Comparison of ENCODE assay signal across 23 cellular contexts in the genomic region with DNA sequence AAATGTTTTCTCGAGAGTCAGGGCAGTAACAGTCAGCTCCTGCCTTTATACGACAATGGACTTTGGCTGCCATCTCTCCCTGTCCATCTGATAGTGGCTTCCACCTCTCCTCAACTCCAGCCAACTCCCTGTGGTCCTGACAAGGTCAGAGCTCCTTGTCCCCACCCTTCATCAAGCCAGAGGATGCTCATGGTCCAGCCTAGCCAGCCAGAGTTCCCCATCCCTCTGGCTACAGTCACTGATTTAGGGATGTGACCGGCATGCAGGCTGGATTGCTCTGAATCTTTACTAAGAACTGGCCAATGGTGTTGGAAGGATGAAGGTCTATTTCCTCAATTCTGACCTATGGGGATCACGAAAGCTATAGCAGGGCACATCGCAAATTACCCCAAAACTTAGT.
"Had no signal": no experiment of that assay in that cellular context is flagged by ENCODE, and none has a peak within 500 bp of the region (broad histone marks: within the 10 kb centered on the region; RNA-seq: fewer than 3 reads in every experiment).

No MANE protein-coding gene starts in this region.

- H3K4me3 Mint-ChIP-seq: IgD-negative memory B cell had no signal

- H3K4me3 ChIP-seq: K562, SJSA1, SK-N-MC had no signal

- H3K4me1 ChIP-seq: SJSA1 had no signal

- H3K36me3 Mint-ChIP-seq: IgD-negative memory B cell had no signal

- H3K27me3 ChIP-seq: SJSA1 had no signal

- H3K36me3 ChIP-seq: SJSA1 had no signal

- H3K27ac ChIP-seq: HL-60, KMS-11, SJSA1, SK-N-MC had no signal

- H3K4me1 Mint-ChIP-seq: IgD-negative memory B cell had no signal

- ATAC-seq: K562 had no signal

- H3K27ac Mint-ChIP-seq: IgD-negative memory B cell had no signal

- H3K27me3 Mint-ChIP-seq: IgD-negative memory B cell had no signal

- DNase-seq: Kasumi-1, MM.1S, NCI-H1092 treated with DMSO at 0.1 percent for 48 hours, NCI-H1436, NCI-H1930, NCI-H2081, NCI-H2107, NCI-H2171, NCI-H226, NCI-H446, NCI-H510A, NCI-H524 treated with DMSO at 0.1 percent for 48 hours, NCI-H69, NCI-H774, Right ventricle myocardium superior, RPMI8226, SIG-M5 had no signal

- H3K9me3 ChIP-seq: SJSA1 had no signal
